10 cellular contexts compared by ENCODE assay signal in the genomic region with DNA sequence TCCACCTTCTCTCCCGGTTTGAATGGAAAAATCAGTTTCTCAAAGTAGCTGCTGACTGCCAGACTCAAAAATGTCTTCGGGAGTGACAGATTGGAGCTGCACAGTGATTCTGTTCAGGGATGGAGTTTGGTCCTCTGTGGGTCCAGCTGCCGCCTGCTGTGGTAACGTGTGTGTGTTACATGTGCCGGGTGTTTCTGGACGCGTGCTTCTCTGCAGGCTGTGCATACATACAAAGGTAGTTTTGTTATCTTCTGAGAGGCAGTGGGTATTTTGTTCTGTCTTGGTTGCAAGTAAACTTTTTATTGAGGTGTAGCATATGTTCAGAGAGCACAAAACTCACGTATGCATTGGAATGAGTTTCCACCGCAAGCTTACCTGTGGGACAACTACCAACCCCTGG. TPM values are rescaled to one million over a fixed set of nuclear protein-coding genes. Genes with fewer than 3 reads are reported as not detected.
DNase-seq lines count a peak whose midpoint lies in the region; ATAC-seq and TF ChIP-seq lines count a peak whose summit lies in the region.
"Had no signal": no experiment of that assay in that cellular context is flagged by ENCODE, and none has a peak within 500 bp of the region (broad histone marks: within the 10 kb centered on the region; RNA-seq: fewer than 3 reads in every experiment).

No MANE protein-coding gene starts in this region.

- peak overlapping the region; percentile 94 for H4K91ac ChIP-seq in trophoblast cell (ENCODE audit: low read depth, low read length)

- H3K27ac ChIP-seq in Peyer's patch (peak overlapping the region in 3 of 4 donors; percentile 46 to 87 (median 66)), trophoblast cell (ENCODE audit: low read depth, low read length) (peak overlapping the region; percentile 100)

- peak overlapping the region; percentile 86 for H2BK12ac ChIP-seq in trophoblast cell (ENCODE audit: low read length)

- H2AK5ac ChIP-seq in trophoblast cell (ENCODE audit: low read length) = peak overlapping the region; percentile 72

- WGBS in trophoblast cell (ENCODE audit: extremely low coverage, insufficient coverage, insufficient read length) = no CpG with 5 or more reads among the region's 9 CpGs

- H3K27me3 ChIP-seq in BE2C = no peaks in the 10 kb centered on the region
- H3K27me3 ChIP-seq in Peyer's patch = no peaks in the 10 kb centered on the region
- no peaks in the 10 kb centered on the region for H3K27me3 ChIP-seq in trophoblast cell (ENCODE audit: insufficient read depth, low read length)

- peak overlapping the region; percentile 64 for H3K18ac ChIP-seq in trophoblast cell (ENCODE audit: low read length)

- no peak overlapping the region for H2AFZ ChIP-seq in trophoblast cell (ENCODE audit: insufficient read depth, low read length, poor library complexity)

- no peaks in the 10 kb centered on the region for H3K27me3 Mint-ChIP-seq in activated CD4-positive, alpha-beta memory T cell treated with anti-CD3 and anti-CD28 coated beads, Interleukin-2, amount 10 ng/mL, durations not matched to agents 7 days and 5 days

- peak overlapping the region; percentile 93 for H2BK120ac ChIP-seq in trophoblast cell (ENCODE audit: insufficient read depth, low read length, poor library complexity)

- DNase-seq in BE2C (peak; percentile 39), Peyer's patch (no peak), fibroblast of gingiva (ENCODE audit: low read depth) (peak; percentile 13), trophoblast cell (no peak), NCI-H1092 (lab: John Stamatoyannopoulos, UW) (no peak), left lobe of liver (ENCODE audit: low spot score) (no peak)
- no peak for DNase-seq in activated CD8-positive, alpha-beta memory T cell treated with anti-CD3 and anti-CD28 coated beads for 24 hours
- no peak for DNase-seq in activated CD4-positive, alpha-beta memory T cell treated with anti-CD3 and anti-CD28 coated beads, Interleukin-2, amount 10 ng/mL, durations not matched to agents 7 days and 5 days
- DNase-seq: activated T-cell treated with anti-CD3 and anti-CD28 coated beads, Interleukin-2, amount 50 U/mL, for 48 hours; stimulated activated naive CD4-positive, alpha-beta T cell treated with Interleukin-2 at 50 U/mL for 16 hours had no signal

- CTCF ChIA-PET in activated CD4-positive, alpha-beta memory T cell treated with anti-CD3 and anti-CD28 coated beads, Interleukin-2, amount 10 ng/mL, durations not matched to agents 7 days and 5 days (lab: Charles Lee) = no interaction called here

- H3K36me3 Mint-ChIP-seq in activated CD4-positive, alpha-beta memory T cell treated with anti-CD3 and anti-CD28 coated beads, Interleukin-2, amount 10 ng/mL, durations not matched to agents 7 days and 5 days (ENCODE audit: low read depth) = no peaks in the 10 kb centered on the region

- no peak overlapping the region for H3K27ac Mint-ChIP-seq in activated CD4-positive, alpha-beta memory T cell treated with anti-CD3 and anti-CD28 coated beads, Interleukin-2, amount 10 ng/mL, durations not matched to agents 7 days and 5 days

- H4K8ac ChIP-seq in trophoblast cell (ENCODE audit: low read depth, low read length) = peak overlapping the region; percentile 80

- no peak for TF ChIP-seq CTCF in BE2C (IDR thresholded peaks at IDR 0.05; ENCODE audit: low read depth, low read length)
- TF ChIP-seq CTCF in Peyer's patch (IDR thresholded peaks at IDR 0.05) = no peak

- no peaks in the 10 kb centered on the region for H3K36me3 ChIP-seq in BE2C
- peaks cover 0 to 48% (median 0%) of the 10 kb centered on the region in 3 donors for H3K36me3 ChIP-seq in Peyer's patch
- H3K36me3 ChIP-seq in trophoblast cell (ENCODE audit: control insufficient read depth in 1 of 2, insufficient read depth in 2 of 2, low read length in 2 of 2) = peaks cover 7% of the 10 kb centered on the region in 2 experiments

- H3K4me1 ChIP-seq in BE2C = no peaks in the 10 kb centered on the region
- H3K4me1 ChIP-seq in Peyer's patch = peaks cover 0 to 16% (median 0%) of the 10 kb centered on the region in 4 donors
- H3K4me1 ChIP-seq in trophoblast cell (ENCODE audit: control insufficient read depth in 1 of 2, insufficient read depth in 2 of 2, low read length in 2 of 2) = peaks cover 53 to 54% of the 10 kb centered on the region in 2 experiments

- peak overlapping the region; percentile 41 for H3K4ac ChIP-seq in trophoblast cell (ENCODE audit: low read depth, low read length)

- peak overlapping the region; percentile 19 for H4K12ac ChIP-seq in trophoblast cell (ENCODE audit: low read depth, low read length)

- H3K79me1 ChIP-seq in trophoblast cell (ENCODE audit: low read length) = peaks cover 57% of the 10 kb centered on the region

- H3K79me2 ChIP-seq in trophoblast cell (ENCODE audit: control insufficient read depth, insufficient read depth, low read length, poor library complexity) = peaks cover 14% of the 10 kb centered on the region

- H3K14ac ChIP-seq in trophoblast cell (ENCODE audit: low read length) = peak overlapping the region; percentile 68

- no peak overlapping the region for H3K23ac ChIP-seq in trophoblast cell (ENCODE audit: low read length)

- no peaks in the 10 kb centered on the region for H3K9me3 ChIP-seq in BE2C
- no peaks in the 10 kb centered on the region for H3K9me3 ChIP-seq in Peyer's patch
- H3K9me3 ChIP-seq in trophoblast cell (ENCODE audit: insufficient read depth, low read depth, low read length) = peaks cover 2% of the 10 kb centered on the region

- peaks cover 6% of the 10 kb centered on the region for H3K4me1 Mint-ChIP-seq in activated CD4-positive, alpha-beta memory T cell treated with anti-CD3 and anti-CD28 coated beads, Interleukin-2, amount 10 ng/mL, durations not matched to agents 7 days and 5 days

- no peaks in the 10 kb centered on the region for H3K9me3 Mint-ChIP-seq in activated CD4-positive, alpha-beta memory T cell treated with anti-CD3 and anti-CD28 coated beads, Interleukin-2, amount 10 ng/mL, durations not matched to agents 7 days and 5 days

- peak overlapping the region; percentile 90 for H2BK5ac ChIP-seq in trophoblast cell (ENCODE audit: low read depth, low read length, poor library complexity)

- TF ChIP-seq POLR2A in Peyer's patch (IDR thresholded peaks at IDR 0.05) = no peak

- H3K4me3 Mint-ChIP-seq in activated CD4-positive, alpha-beta memory T cell treated with anti-CD3 and anti-CD28 coated beads, Interleukin-2, amount 10 ng/mL, durations not matched to agents 7 days and 5 days = no peak overlapping the region

- ATAC-seq in left lobe of liver = no peak

- peak overlapping the region; percentile 69 for H3K9ac ChIP-seq in trophoblast cell (ENCODE audit: low read length)

- peak overlapping the region; percentile 70 for H3K4me3 ChIP-seq in BE2C (ENCODE audit: low read depth, low read length)
- peak overlapping the region; percentile 11 to 51 (median 29) for H3K4me3 ChIP-seq in Peyer's patch
- H3K4me3 ChIP-seq in trophoblast cell (ENCODE audit: low read depth, low read length) = no peak overlapping the region

- POLR2A ChIA-PET in activated CD4-positive, alpha-beta memory T cell treated with anti-CD3 and anti-CD28 coated beads, Interleukin-2, amount 10 ng/mL, durations not matched to agents 7 days and 5 days (lab: Charles Lee) = no interaction called here

- H3K4me2 ChIP-seq in trophoblast cell (ENCODE audit: low read length) = peak overlapping the region; percentile 45

RNA-seq across cellular contexts. Expression of a gene that starts 41.3 kb away (rescaled TPM):
- 99.1 TPM for polyA plus RNA-seq in BE2C (2012; ENCODE audit: insufficient read depth, insufficient read length, low read depth)
- 10 to 100 TPM; 13.3 to 20.9 (median 15.4) TPM for total RNA-seq in Peyer's patch
- 42.9 and 45.3 TPM in 2 replicates for polyA plus RNA-seq in trophoblast cell (2013)
- total RNA-seq in left lobe of liver = 34.7 TPM
- total RNA-seq in activated CD4-positive, alpha-beta memory T cell treated with anti-CD3 and anti-CD28 coated beads, Interleukin-2, amount 10 ng/mL, durations not matched to agents 7 days and 5 days = 10 to 100 TPM; 53.3 to 53.7 TPM

Comparison
In these comparisons a context has a peak if more than half of its experiments do, and no peak if none do; other contexts are left out.
1. DNase-seq: peak in BE2C (single experiment) and fibroblast of gingiva (single experiment); none in Peyer's patch (0 of 3), trophoblast cell (0 of 2), NCI-H1092 (single experiment), left lobe of liver (single experiment), activated CD8-positive, alpha-beta memory T cell treated with anti-CD3 and anti-CD28 coated beads for 24 hours (single experiment) and activated CD4-positive, alpha-beta memory T cell treated with anti-CD3 and anti-CD28 coated beads, Interleukin-2, amount 10 ng/mL, durations not matched to agents 7 days and 5 days (single experiment).